16 cellular contexts compared by ENCODE assay signal in genomic region chr21:15134711-15135110, GRCh38.
A peak's percentile ranks its signal among the peaks of the same experiment; 100 is the strongest.
DNase-seq lines count a peak whose midpoint lies in the region; ATAC-seq and TF ChIP-seq lines count a peak whose summit lies in the region.
"Had no signal": no experiment of that assay in that cellular context is flagged by ENCODE, and none has a peak within 500 bp of the region (broad histone marks: within the 10 kb centered on the region; RNA-seq: fewer than 3 reads in every experiment).

No MANE protein-coding gene starts in this region.

- H3K9me3 ChIP-seq in colonic mucosa = no peaks in the 10 kb centered on the region
- H3K9me3 ChIP-seq: ascending aorta, suprapubic skin had no signal

- H4K8ac ChIP-seq in mesendoderm (ENCODE audit: low read depth, low read length) = no peak overlapping the region

- H3K27ac ChIP-seq in colonic mucosa (peak overlapping the region; percentile 78), mesendoderm (ENCODE audit: low read depth, low read length) (no peak overlapping the region)
- H3K27ac ChIP-seq: ascending aorta, parathyroid adenoma, suprapubic skin had no signal

- no peaks in the 10 kb centered on the region for H3K79me2 ChIP-seq in mesendoderm (ENCODE audit: control insufficient read depth, insufficient read depth, low read length)
- H3K79me2 ChIP-seq: parathyroid adenoma had no signal

- intact Hi-C loops in colonic mucosa (cut with DNase I) = no loop called here

- no peak overlapping the region for H2BK5ac ChIP-seq in mesendoderm (ENCODE audit: low read length)

- ATAC-seq in HG03095 (IDR thresholded peaks at IDR 0.05; ENCODE audit: unreplicated experiment) (no peak), GM21619 (IDR thresholded peaks at IDR 0.05; ENCODE audit: unreplicated experiment) (no peak), HG02970 (IDR thresholded peaks at IDR 0.05; ENCODE audit: low FRiP score, unreplicated experiment) (no peak)
- ATAC-seq: naive thymus-derived CD8-positive, alpha-beta T cell had no signal

- H3K79me1 ChIP-seq in mesendoderm (ENCODE audit: low read length) = no peaks in the 10 kb centered on the region

- no peak overlapping the region for H3K4ac ChIP-seq in mesendoderm (ENCODE audit: low read depth, low read length)

- H3K9ac ChIP-seq in colonic mucosa (ENCODE audit: low read depth in 2 of 2, low read length in 2 of 2) = peak overlapping the region in 1 of 2 donors; percentile 13
- no peak overlapping the region for H3K9ac ChIP-seq in mesendoderm (ENCODE audit: low read length)
- H3K9ac ChIP-seq: parathyroid adenoma had no signal

- H3K23ac ChIP-seq in mesendoderm (ENCODE audit: low read length) = no peak overlapping the region

- no peak for TF ChIP-seq CTCF in colonic mucosa (IDR thresholded peaks at IDR 0.05)

- no peak overlapping the region for H2BK15ac ChIP-seq in mesendoderm (replicated peaks; ENCODE audit: low read depth)

- H3K36me3 ChIP-seq in colonic mucosa (no peaks in the 10 kb centered on the region), mesendoderm (ENCODE audit: control insufficient read depth, insufficient read depth, low read length) (no peaks in the 10 kb centered on the region)
- H3K36me3 ChIP-seq: ascending aorta, suprapubic skin had no signal

- no peak overlapping the region for H3K18ac ChIP-seq in mesendoderm (ENCODE audit: low read length)

- in situ Hi-C loops in KBM-7 (cut with MboI; ENCODE audit: low pct_unique_long_range_greater_than_20kb, low sequenced_read_pairs) = no loop called here

- H4K5ac ChIP-seq in mesendoderm (ENCODE audit: low read length) = no peak overlapping the region

- no peak overlapping the region for H3K56ac ChIP-seq in mesendoderm (ENCODE audit: low read length)

- no peak overlapping the region for H3K4me2 ChIP-seq in mesendoderm (ENCODE audit: low read length)

- no peaks in the 10 kb centered on the region for H3K27me3 ChIP-seq in colonic mucosa
- H3K27me3 ChIP-seq in mesendoderm (ENCODE audit: insufficient read depth, low read length, poor library complexity) = no peaks in the 10 kb centered on the region
- H3K27me3 ChIP-seq: ascending aorta had no signal

- H3K4me3 ChIP-seq in colonic mucosa (no peak overlapping the region), mesendoderm (ENCODE audit: low read length) (no peak overlapping the region)
- H3K4me3 ChIP-seq: ascending aorta, suprapubic skin had no signal

- DNase-seq in KBM-7 (peak; percentile 64), OCI-M1 (lab: John Stamatoyannopoulos, UW) (peak; percentile 80), colonic mucosa (peak; percentile 78), pons (ENCODE audit: low spot score) (peak; percentile 30), mesendoderm (no peak)
- DNase-seq: activated CD4-positive, alpha-beta T cell treated with anti-CD3 and anti-CD28 coated beads, Interleukin-2, amount 50 U/mL, for 1 hour; activated naive CD4-positive, alpha-beta T cell treated with Interleukin-2 at 50 U/mL for 16 hours; naive thymus-derived CD8-positive, alpha-beta T cell; stimulated activated CD4-positive, alpha-beta T cell treated with anti-CD3 and anti-CD28 coated beads, Interleukin-4, amount 100 ng/mL, for 1 hour; T1000 had no signal

- no peak overlapping the region for H2BK120ac ChIP-seq in mesendoderm (ENCODE audit: low read depth, low read length)

- H3K4me1 ChIP-seq in colonic mucosa = no peaks in the 10 kb centered on the region
- no peaks in the 10 kb centered on the region for H3K4me1 ChIP-seq in mesendoderm (ENCODE audit: control insufficient read depth, low read depth, low read length)
- H3K4me1 ChIP-seq: parathyroid adenoma had no signal

- WGBS in mesendoderm (ENCODE audit: extremely low coverage, insufficient coverage, low lambda C conversion rate) = no CpG with 5 or more reads among the region's 4 CpGs

- H2AK5ac ChIP-seq in mesendoderm (ENCODE audit: low read length) = no peak overlapping the region
